2 cellular contexts compared by ENCODE assay signal in genomic region chr17:7491583-7491982, GRCh38.
TF ChIP-seq lines count a peak whose summit lies in the region.

No MANE protein-coding gene starts in this region.

TF ChIP-seq in WTC11, 78 proteins besides CTCF, POLR2A, EP300 and RAD21 (continues in another document):
- no peak for TF ChIP-seq ZNF219 (CRISPR knock-in tag; IDR thresholded peaks at IDR 0.05; ENCODE audit: borderline replicate concordance)
- no peak for TF ChIP-seq CREB1 (CRISPR knock-in tag; IDR thresholded peaks at IDR 0.05)
- TF ChIP-seq ZBTB43 (CRISPR knock-in tag; IDR thresholded peaks at IDR 0.05): no peak
- TF ChIP-seq KAT7 (CRISPR knock-in tag; IDR thresholded peaks at IDR 0.05; ENCODE audit: borderline replicate concordance): no peak
- TF ChIP-seq ELF4 (CRISPR knock-in tag; IDR thresholded peaks at IDR 0.05; ENCODE audit: low read depth): no peak
- TF ChIP-seq ZNF423 (CRISPR knock-in tag; IDR thresholded peaks at IDR 0.05): no peak
- no peak for TF ChIP-seq TP53 (CRISPR knock-in tag; IDR thresholded peaks at IDR 0.05)
- no peak for TF ChIP-seq SMAD3 (CRISPR knock-in tag; IDR thresholded peaks at IDR 0.05; ENCODE audit: borderline replicate concordance)
- TF ChIP-seq SOX15 (CRISPR knock-in tag; IDR thresholded peaks at IDR 0.05): no peak
- TF ChIP-seq ZNF138 (CRISPR knock-in tag; conservative IDR thresholded peaks at IDR 0.05): no peak
- no peak for TF ChIP-seq JUN (CRISPR knock-in tag; IDR thresholded peaks at IDR 0.05)
- TF ChIP-seq FOXP4 (CRISPR knock-in tag; IDR thresholded peaks at IDR 0.05): no peak
- TF ChIP-seq IRF1 (CRISPR knock-in tag; IDR thresholded peaks at IDR 0.05): no peak
- TF ChIP-seq, protein P1, sequence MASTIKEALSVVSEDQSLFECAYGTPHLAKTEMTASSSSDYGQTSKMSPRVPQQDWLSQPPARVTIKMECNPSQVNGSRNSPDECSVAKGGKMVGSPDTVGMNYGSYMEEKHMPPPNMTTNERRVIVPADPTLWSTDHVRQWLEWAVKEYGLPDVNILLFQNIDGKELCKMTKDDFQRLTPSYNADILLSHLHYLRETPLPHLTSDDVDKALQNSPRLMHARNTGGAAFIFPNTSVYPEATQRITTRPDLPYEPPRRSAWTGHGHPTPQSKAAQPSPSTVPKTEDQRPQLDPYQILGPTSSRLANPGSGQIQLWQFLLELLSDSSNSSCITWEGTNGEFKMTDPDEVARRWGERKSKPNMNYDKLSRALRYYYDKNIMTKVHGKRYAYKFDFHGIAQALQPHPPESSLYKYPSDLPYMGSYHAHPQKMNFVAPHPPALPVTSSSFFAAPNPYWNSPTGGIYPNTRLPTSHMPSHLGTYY (CRISPR knock-in tag; IDR thresholded peaks at IDR 0.05): no peak
- no peak for TF ChIP-seq ATF6 (CRISPR knock-in tag; IDR thresholded peaks at IDR 0.05)
- TF ChIP-seq, protein P2, sequence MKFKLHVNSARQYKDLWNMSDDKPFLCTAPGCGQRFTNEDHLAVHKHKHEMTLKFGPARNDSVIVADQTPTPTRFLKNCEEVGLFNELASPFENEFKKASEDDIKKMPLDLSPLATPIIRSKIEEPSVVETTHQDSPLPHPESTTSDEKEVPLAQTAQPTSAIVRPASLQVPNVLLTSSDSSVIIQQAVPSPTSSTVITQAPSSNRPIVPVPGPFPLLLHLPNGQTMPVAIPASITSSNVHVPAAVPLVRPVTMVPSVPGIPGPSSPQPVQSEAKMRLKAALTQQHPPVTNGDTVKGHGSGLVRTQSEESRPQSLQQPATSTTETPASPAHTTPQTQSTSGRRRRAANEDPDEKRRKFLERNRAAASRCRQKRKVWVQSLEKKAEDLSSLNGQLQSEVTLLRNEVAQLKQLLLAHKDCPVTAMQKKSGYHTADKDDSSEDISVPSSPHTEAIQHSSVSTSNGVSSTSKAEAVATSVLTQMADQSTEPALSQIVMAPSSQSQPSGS (CRISPR knock-in tag; IDR thresholded peaks at IDR 0.05; ENCODE audit: borderline replicate concordance, low read depth): no peak

TF ChIP-seq in HepG2, 621 proteins besides CTCF, POLR2A, EP300 and RAD21:
- peak; percentile 40; the same call in 1 of the 2 replicates for TF ChIP-seq HNF4A (CRISPR knock-in tag; IDR thresholded peaks at IDR 0.05)
- no peak for TF ChIP-seq ZNF709 (CRISPR knock-in tag; IDR thresholded peaks at IDR 0.05)
